10 cellular contexts compared by ENCODE assay signal in genomic region chr12:16626991-16627390, GRCh38. TPM values are rescaled to one million over a fixed set of nuclear protein-coding genes. Genes with fewer than 3 reads are reported as not detected.
"Had no signal": no experiment of that assay in that cellular context is flagged by ENCODE, and none has a peak within 500 bp of the region (broad histone marks: within the 10 kb centered on the region; RNA-seq: fewer than 3 reads in every experiment).

No MANE protein-coding gene starts in this region.

- ATAC-seq: GM23338, K562 had no signal

- H3K9me3 Mint-ChIP-seq: GM23338, H9 had no signal

- DNase-seq: H9, HCEC 1CT, IMR-90, KG1 had no signal

- FAIRE-seq: H1, H54, HTR-8/SVneo, K562 had no signal

- H3K4me3 Mint-ChIP-seq: GM23338, H9 had no signal

- H3K27ac Mint-ChIP-seq: GM23338, H9 had no signal

RNA-seq across cellular contexts. Expression of gene LMO3, which starts 21.0 kb away (rescaled TPM):
- total RNA-seq: H9, HT-29 had no signal
